22 cellular contexts compared by ENCODE assay signal in genomic region chr4:150794706-150795105, GRCh38.
"Had no signal": no experiment of that assay in that cellular context is flagged by ENCODE, and none has a peak within 500 bp of the region (broad histone marks: within the 10 kb centered on the region; RNA-seq: fewer than 3 reads in every experiment).

No MANE protein-coding gene starts in this region.

- H3K27me3 ChIP-seq: dorsolateral prefrontal cortex, foreskin keratinocyte, gastroesophageal sphincter, heart left ventricle, hepatocyte, ovary, spleen, tibial nerve, upper lobe of left lung had no signal

- ATAC-seq: foreskin keratinocyte; gastroesophageal sphincter; heart left ventricle; left ventricle myocardium superior; lower lobe of right lung; naive thymus-derived CD8-positive, alpha-beta T cell; psoas muscle; right cardiac atrium; stimulated activated naive B cell treated with anti-CD40 and anti-IgM and Interleukin-4, amounts not matched to agents 10 μg/mL and 1 μg/mL and 100 μg/mL, for 72 hours had no signal

- H3K4me3 ChIP-seq: dorsolateral prefrontal cortex, gastroesophageal sphincter, heart left ventricle, hepatocyte, lower lobe of right lung, ovary, psoas muscle, skin epidermis, spleen, thoracic aorta, tibial nerve, upper lobe of left lung had no signal

- H3K36me3 ChIP-seq: gastroesophageal sphincter, heart left ventricle, lower lobe of right lung, ovary, thoracic aorta, tibial nerve had no signal

- H3K27ac ChIP-seq: dorsolateral prefrontal cortex, foreskin keratinocyte, gastroesophageal sphincter, heart left ventricle, hepatocyte, lower lobe of right lung, ovary, psoas muscle, skin epidermis, spleen, thoracic aorta, tibial nerve, upper lobe of left lung had no signal

- DNase-seq: dorsolateral prefrontal cortex; effector CD4-positive, alpha-beta T cell; foreskin keratinocyte; heart left ventricle; left ventricle myocardium superior; lower lobe of right lung; naive thymus-derived CD8-positive, alpha-beta T cell; nephron progenitor cell; occipital lobe; ovary; posterior cingulate gyrus; psoas muscle; right cardiac atrium; spleen; stimulated activated CD4-positive, alpha-beta T cell treated with anti-CD3 and anti-CD28 coated beads, Interleukin-2, amount 100 ng/mL, for 48 hours; stimulated activated naive B cell treated with anti-CD40 and anti-IgM and Interleukin-4, amounts not matched to agents 10 μg/mL and 1 μg/mL and 100 μg/mL, for 72 hours; upper lobe of left lung had no signal
